Comparison of ENCODE assay signal across 8 cellular contexts in genomic region chrX:11111038-11111851, GRCh38. TPM values are rescaled to one million over a fixed set of nuclear protein-coding genes. Genes with fewer than 3 reads are reported as not detected.
DNase-seq lines count a peak whose midpoint lies in the region; ATAC-seq and TF ChIP-seq lines count a peak whose summit lies in the region.

TSS of gene HCCS (plus strand) at chrX:11111332. CDS start at chrX:11112061, 729 bp downstream.

- no peak within 1 kb of the TSS for H3K4me3 Mint-ChIP-seq in activated naive CD8-positive, alpha-beta T cell treated with anti-CD3 and anti-CD28 coated beads, Interleukin-2, amount 10 ng/mL, durations not matched to agents 7 days and 5 days

- peak within 1 kb of the TSS; percentile 89 for H3K4me2 ChIP-seq in SU-DHL-6 (ENCODE audit: low read depth, low read length, poor library complexity, severe bottlenecking)
- peak within 1 kb of the TSS; percentile 80 for H3K4me2 ChIP-seq in parathyroid adenoma (ENCODE audit: low read length)

- peaks cover 8% of the 10 kb centered on the region for H3K4me1 Mint-ChIP-seq in activated naive CD8-positive, alpha-beta T cell treated with anti-CD3 and anti-CD28 coated beads, Interleukin-2, amount 10 ng/mL, durations not matched to agents 7 days and 5 days

- POLR2A ChIA-PET in activated naive CD8-positive, alpha-beta T cell treated with anti-CD3 and anti-CD28 coated beads, Interleukin-2, amount 10 ng/mL, durations not matched to agents 7 days and 5 days (lab: Charles Lee): no interaction called here

- H2AFZ ChIP-seq in SU-DHL-6 (ENCODE audit: low read depth, low read length, severe bottlenecking) (peak within 1 kb of the TSS; percentile 68), parathyroid adenoma (peak within 1 kb of the TSS; percentile 75)

- intact Hi-C loops in head of caudate nucleus (cut with DNase I) (no loop called here), transverse colon (cut with DNase I; ENCODE audit: low total_unique reads) (no loop called here)

- no peaks in the 10 kb centered on the region for H3K9me2 ChIP-seq in SU-DHL-6 (replicated peaks; ENCODE audit: insufficient read depth, low read length)

- H3K27me3 ChIP-seq in SU-DHL-6 (ENCODE audit: low read length): no peaks in the 10 kb centered on the region
- no peaks in the 10 kb centered on the region for H3K27me3 ChIP-seq in parathyroid adenoma (ENCODE audit: control insufficient read depth, insufficient read depth, low read length)
- no peaks in the 10 kb centered on the region for H3K27me3 ChIP-seq in transverse colon

- DNase-seq in GM12865 (ENCODE audit: low read depth) (peak; percentile 90), NCI-H1092 treated with DMSO at 0.1 percent for 48 hours (lab: John Stamatoyannopoulos, UW) (peak; percentile 87), head of caudate nucleus (peak; percentile 70 to 92 (median 85)), transverse colon (peak; percentile 87)
- DNase-seq in activated naive CD8-positive, alpha-beta T cell treated with anti-CD3 and anti-CD28 coated beads, Interleukin-2, amount 10 ng/mL, durations not matched to agents 7 days and 5 days: peak; percentile 85

- no peaks in the 10 kb centered on the region for H3K9me3 Mint-ChIP-seq in activated naive CD8-positive, alpha-beta T cell treated with anti-CD3 and anti-CD28 coated beads, Interleukin-2, amount 10 ng/mL, durations not matched to agents 7 days and 5 days

- peak; percentile 95 for TF ChIP-seq POLR2A in transverse colon (IDR thresholded peaks at IDR 0.05)

- peak within 1 kb of the TSS; percentile 96 for H3K27ac Mint-ChIP-seq in activated naive CD8-positive, alpha-beta T cell treated with anti-CD3 and anti-CD28 coated beads, Interleukin-2, amount 10 ng/mL, durations not matched to agents 7 days and 5 days

- H3K4me1 ChIP-seq in parathyroid adenoma (peaks cover 7% of the 10 kb centered on the region), transverse colon (peaks cover 8 to 19% (median 9%) of the 10 kb centered on the region in 4 donors)

- no peak for TF ChIP-seq EP300 in transverse colon (IDR thresholded peaks at IDR 0.05; ENCODE audit: low read depth)

- H3K36me3 Mint-ChIP-seq in activated naive CD8-positive, alpha-beta T cell treated with anti-CD3 and anti-CD28 coated beads, Interleukin-2, amount 10 ng/mL, durations not matched to agents 7 days and 5 days: peaks cover 7% of the 10 kb centered on the region

- 40% methylated on average over 51 of the region's 58 CpGs; no CpG with 5 or more reads in 1 of the 2 donors for WGBS in transverse colon (ENCODE audit: low coverage in 1 of 2), 2 donors

- ATAC-seq in HG02610 (IDR thresholded peaks at IDR 0.05; ENCODE audit: unreplicated experiment): peak; percentile 91
- peak; percentile 89 for ATAC-seq in activated naive CD8-positive, alpha-beta T cell treated with anti-CD3 and anti-CD28 coated beads, Interleukin-2, amount 10 ng/mL, durations not matched to agents 7 days and 5 days (ENCODE audit: low read depth)

- H3K9ac ChIP-seq in SU-DHL-6 (ENCODE audit: low read length): peak within 1 kb of the TSS; percentile 93
- H3K9ac ChIP-seq in parathyroid adenoma: peak within 1 kb of the TSS; percentile 72

- H3K36me3 ChIP-seq in SU-DHL-6 (ENCODE audit: low read length) (no peaks in the 10 kb centered on the region), parathyroid adenoma (ENCODE audit: control insufficient read depth, insufficient read depth, low read length) (no peaks in the 10 kb centered on the region), transverse colon (peaks cover 0 to 9% (median 2%) of the 10 kb centered on the region in 4 donors)

- no peaks in the 10 kb centered on the region; the same call in 1 of the 2 replicates for H4K20me1 ChIP-seq in SU-DHL-6 (ENCODE audit: low read depth, low read length)

- H3K79me2 ChIP-seq in SU-DHL-6 (ENCODE audit: insufficient read depth, low read length) (peaks cover 29% of the 10 kb centered on the region), parathyroid adenoma (no peaks in the 10 kb centered on the region)

- in situ Hi-C loops in transverse colon (cut with MboI; ENCODE audit: low pct_ligation_motif_present in 1 of 4, low pct_unique_long_range_greater_than_20kb in 1 of 4, low sequenced_read_pairs in 3 of 4): loop anchor here in 1 of 4 donors (25.0 kb wide), 1 partner anchor 924 kb away; no protein-coding TSS in a partner anchor

- H3K9me3 ChIP-seq in SU-DHL-6 (ENCODE audit: insufficient read depth, low read length): no peaks in the 10 kb centered on the region
- no peaks in the 10 kb centered on the region for H3K9me3 ChIP-seq in parathyroid adenoma (ENCODE audit: control insufficient read depth, low read length)
- H3K9me3 ChIP-seq in transverse colon: no peaks in the 10 kb centered on the region

- H3K27ac ChIP-seq in SU-DHL-6 (ENCODE audit: low read depth, low read length): peak within 1 kb of the TSS; percentile 55
- peak within 1 kb of the TSS; percentile 78 for H3K27ac ChIP-seq in parathyroid adenoma
- peak within 1 kb of the TSS; percentile 86 to 97 (median 91) for H3K27ac ChIP-seq in transverse colon

- no peaks in the 10 kb centered on the region for H3K27me3 Mint-ChIP-seq in activated naive CD8-positive, alpha-beta T cell treated with anti-CD3 and anti-CD28 coated beads, Interleukin-2, amount 10 ng/mL, durations not matched to agents 7 days and 5 days

- TF ChIP-seq CTCF in GM12865 (IDR thresholded peaks at IDR 0.05; ENCODE audit: insufficient read depth, low read depth, low read length, missing control alignments) (peak; percentile 1), SU-DHL-6 (IDR thresholded peaks at IDR 0.05; ENCODE audit: insufficient read depth, low read length, poor library complexity, severe bottlenecking) (no peak), parathyroid adenoma (IDR thresholded peaks at IDR 0.05) (peak; percentile 5), transverse colon (IDR thresholded peaks at IDR 0.05) (peak in 1 of 5 experiments; percentile 14)

- H3K4me3 ChIP-seq in GM12865 (ENCODE audit: low read depth, low read length): peak within 1 kb of the TSS; percentile 85
- peak within 1 kb of the TSS; percentile 68 for H3K4me3 ChIP-seq in SU-DHL-6 (ENCODE audit: insufficient read depth, low read length, poor library complexity, severe bottlenecking)
- peak within 1 kb of the TSS; percentile 70 for H3K4me3 ChIP-seq in parathyroid adenoma (ENCODE audit: low read depth, low read length)
- peak within 1 kb of the TSS; percentile 46 to 80 (median 64) for H3K4me3 ChIP-seq in transverse colon

- no peaks in the 10 kb centered on the region for H3F3A ChIP-seq in SU-DHL-6 (ENCODE audit: insufficient read depth)

RNA-seq across cellular contexts. Expression of gene HCCS, which starts in this region (rescaled TPM):
- total RNA-seq in activated naive CD8-positive, alpha-beta T cell treated with anti-CD3 and anti-CD28 coated beads, Interleukin-2, amount 10 ng/mL, durations not matched to agents 7 days and 5 days: 10 to 100 TPM; 19.3 TPM
- 10 to 100 TPM in 2 of 4 donors, 1 to 10 TPM in 2; 1.6 to 26.4 (median 13.0) TPM for total RNA-seq in transverse colon

Comparison
In these comparisons a context has a peak if more than half of its experiments do, and no peak if none do; other contexts are left out.
1. Peak in every context shown above with its lines: DNase-seq, ATAC-seq, H3K4me3 ChIP-seq and H3K27ac ChIP-seq.